ENCODE assay signal across 1 cellular context in the genomic region with DNA sequence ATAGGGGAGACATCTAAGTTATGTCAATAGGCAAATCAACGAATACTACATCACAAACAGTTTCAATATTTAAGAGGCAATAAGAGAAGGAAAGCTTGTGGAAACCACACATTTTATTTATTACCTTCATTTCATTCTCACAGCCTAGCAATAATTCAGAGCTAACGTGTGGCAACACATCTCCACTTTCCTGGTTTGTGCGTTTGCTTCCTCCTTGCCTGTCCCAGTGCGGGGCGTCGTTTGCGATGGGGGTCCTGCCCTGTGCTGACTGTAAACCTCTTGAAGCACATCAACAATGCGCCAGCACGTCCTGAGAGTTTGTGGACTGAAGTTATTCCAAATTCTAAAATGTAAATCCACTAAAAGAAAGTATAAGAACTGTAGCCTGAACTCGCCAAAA.
TF ChIP-seq lines count a peak whose summit lies in the region.

No MANE protein-coding gene starts in this region.

TF ChIP-seq in HEK293, 187 proteins besides CTCF, POLR2A, EP300 and RAD21 (continued from another document):
- TF ChIP-seq YY2 (tag by site-specific recombination; IDR thresholded peaks at IDR 0.05) (no peak), ZNF114 (tag by site-specific recombination; IDR thresholded peaks at IDR 0.05) (no peak)
